18 cellular contexts compared by ENCODE assay signal in the genomic region with DNA sequence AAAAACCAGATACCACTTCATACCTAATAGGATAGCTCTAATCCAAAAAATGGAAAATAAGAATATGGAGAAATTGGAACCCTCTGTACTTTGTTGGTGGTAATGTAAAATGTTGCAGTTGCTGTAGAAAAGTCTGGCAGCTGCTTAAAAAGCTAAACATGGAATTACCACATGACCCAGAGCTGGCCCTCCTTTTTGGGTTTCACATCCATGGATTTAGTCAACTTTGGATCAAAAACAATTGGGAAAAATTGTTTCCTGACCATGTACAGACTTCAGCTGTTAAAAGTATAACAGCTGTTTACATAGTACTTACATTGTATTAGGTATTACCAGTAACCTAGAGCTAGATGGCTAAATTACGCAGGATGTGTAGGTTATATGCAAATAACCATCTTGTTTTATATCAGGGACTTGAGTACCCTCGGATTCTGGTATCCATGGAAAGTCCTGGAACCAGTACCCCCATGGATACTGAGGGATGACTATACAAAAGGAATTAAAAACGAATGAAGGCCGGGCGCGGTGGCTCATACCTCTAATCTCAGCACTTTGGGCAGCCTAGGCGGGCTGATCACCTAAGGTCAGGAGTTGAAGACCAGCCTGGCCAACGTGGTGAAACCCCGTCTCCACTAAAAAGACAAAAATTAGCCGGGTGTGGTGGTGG.
"Had no signal": no experiment of that assay in that cellular context is flagged by ENCODE, and none has a peak within 500 bp of the region (broad histone marks: within the 10 kb centered on the region; RNA-seq: fewer than 3 reads in every experiment).

No MANE protein-coding gene starts in this region.

- H3K27me3 Mint-ChIP-seq: activated naive CD4-positive, alpha-beta T cell treated with anti-CD3 and anti-CD28 coated beads, Interleukin-2, amount 50 U/mL, for 24 hours; stimulated activated naive B cell treated with anti-CD40 and anti-IgM and Interleukin-4, amounts not matched to agents 10 μg/mL and 1 μg/mL and 100 μg/mL, for 72 hours had no signal

- H2AFZ ChIP-seq: hepatocyte had no signal

- FAIRE-seq: islet of Langerhans, pancreas had no signal

- DNase-seq: activated CD4-positive, alpha-beta T cell treated with anti-CD3 and anti-CD28 coated beads, Interleukin-2, amount 50 U/mL, for 1 hour; activated CD8-positive, alpha-beta memory T cell treated with anti-CD3 and anti-CD28 coated beads, Interleukin-2, amount 50 U/mL, for 4 hours; activated effector memory CD4-positive, alpha-beta T cell treated with anti-CD3 and anti-CD28 coated beads, Interleukin-2, amount 50 U/mL, for 16 hours; activated T-cell treated with anti-CD3 and anti-CD28 coated beads, Interleukin-2, amount 50 U/mL, for 48 hours; foreskin keratinocyte; left colon; spleen; stimulated activated naive B cell treated with anti-CD40 and anti-IgM and Interleukin-4, amounts not matched to agents 10 μg/mL and 1 μg/mL and 100 μg/mL, for 72 hours; T-helper 1 cell; T1000; upper lobe of left lung had no signal

- H3K27ac Mint-ChIP-seq: mesothelial cell of epicardium; stimulated activated naive B cell treated with anti-CD40 and anti-IgM and Interleukin-4, amounts not matched to agents 10 μg/mL and 1 μg/mL and 100 μg/mL, for 72 hours had no signal

- H3K27me3 ChIP-seq: foreskin keratinocyte, hepatocyte, pancreas, spleen, upper lobe of left lung had no signal

- H3K27ac ChIP-seq: foreskin keratinocyte, hepatocyte, pancreas, thoracic aorta, upper lobe of left lung had no signal

- H3K4me3 Mint-ChIP-seq: activated naive CD4-positive, alpha-beta T cell treated with anti-CD3 and anti-CD28 coated beads, Interleukin-2, amount 50 U/mL, for 24 hours; mesothelial cell of epicardium; stimulated activated naive B cell treated with anti-CD40 and anti-IgM and Interleukin-4, amounts not matched to agents 10 μg/mL and 1 μg/mL and 100 μg/mL, for 72 hours had no signal

- H3K9me3 ChIP-seq: pancreas, spleen, thoracic aorta, upper lobe of left lung had no signal

- H3K4me3 ChIP-seq: hepatocyte, lung, pancreas, spleen, thoracic aorta, upper lobe of left lung had no signal

- H3K9me3 Mint-ChIP-seq: activated naive CD4-positive, alpha-beta T cell treated with anti-CD3 and anti-CD28 coated beads, Interleukin-2, amount 50 U/mL, for 24 hours; mesothelial cell of epicardium; stimulated activated naive B cell treated with anti-CD40 and anti-IgM and Interleukin-4, amounts not matched to agents 10 μg/mL and 1 μg/mL and 100 μg/mL, for 72 hours had no signal

- ATAC-seq: left colon; pancreas; stimulated activated naive B cell treated with anti-CD40 and anti-IgM and Interleukin-4, amounts not matched to agents 10 μg/mL and 1 μg/mL and 100 μg/mL, for 72 hours had no signal

- H3K4me2 ChIP-seq: hepatocyte had no signal
